Comparison of ENCODE assay signal across 1 cellular context in the genomic region with DNA sequence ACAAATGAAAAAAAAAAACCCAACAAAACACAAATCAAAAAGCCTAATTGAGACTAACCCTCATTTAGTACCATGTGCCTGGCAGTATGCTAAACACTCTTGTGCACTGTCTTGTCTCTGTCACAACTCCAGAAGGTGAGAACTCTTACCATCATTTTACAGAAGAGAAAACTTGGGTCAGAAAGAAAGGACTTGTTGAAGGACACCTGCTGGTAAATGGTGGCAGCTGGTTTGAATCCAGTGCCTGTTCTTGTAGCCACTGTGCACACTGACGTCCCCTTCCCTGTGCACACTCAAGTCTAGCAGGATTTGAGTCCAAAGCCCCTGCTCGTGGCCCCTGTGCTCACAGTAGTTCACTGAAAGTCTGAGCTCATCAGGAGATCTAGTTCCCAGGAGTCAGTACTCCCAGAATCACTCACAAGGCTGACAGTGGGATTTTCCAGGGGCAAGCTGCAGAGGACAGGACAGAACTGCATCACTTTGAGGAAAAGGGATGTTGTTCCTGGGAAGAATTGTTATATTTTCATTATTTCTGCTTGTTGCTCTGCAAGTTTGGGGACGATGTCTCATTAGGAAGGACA.
TF ChIP-seq lines count a peak whose summit lies in the region.

No MANE protein-coding gene starts in this region.

TF ChIP-seq in WTC11, 78 proteins besides CTCF, POLR2A, EP300 and RAD21 (continued from another document):
- TF ChIP-seq, protein P1, sequence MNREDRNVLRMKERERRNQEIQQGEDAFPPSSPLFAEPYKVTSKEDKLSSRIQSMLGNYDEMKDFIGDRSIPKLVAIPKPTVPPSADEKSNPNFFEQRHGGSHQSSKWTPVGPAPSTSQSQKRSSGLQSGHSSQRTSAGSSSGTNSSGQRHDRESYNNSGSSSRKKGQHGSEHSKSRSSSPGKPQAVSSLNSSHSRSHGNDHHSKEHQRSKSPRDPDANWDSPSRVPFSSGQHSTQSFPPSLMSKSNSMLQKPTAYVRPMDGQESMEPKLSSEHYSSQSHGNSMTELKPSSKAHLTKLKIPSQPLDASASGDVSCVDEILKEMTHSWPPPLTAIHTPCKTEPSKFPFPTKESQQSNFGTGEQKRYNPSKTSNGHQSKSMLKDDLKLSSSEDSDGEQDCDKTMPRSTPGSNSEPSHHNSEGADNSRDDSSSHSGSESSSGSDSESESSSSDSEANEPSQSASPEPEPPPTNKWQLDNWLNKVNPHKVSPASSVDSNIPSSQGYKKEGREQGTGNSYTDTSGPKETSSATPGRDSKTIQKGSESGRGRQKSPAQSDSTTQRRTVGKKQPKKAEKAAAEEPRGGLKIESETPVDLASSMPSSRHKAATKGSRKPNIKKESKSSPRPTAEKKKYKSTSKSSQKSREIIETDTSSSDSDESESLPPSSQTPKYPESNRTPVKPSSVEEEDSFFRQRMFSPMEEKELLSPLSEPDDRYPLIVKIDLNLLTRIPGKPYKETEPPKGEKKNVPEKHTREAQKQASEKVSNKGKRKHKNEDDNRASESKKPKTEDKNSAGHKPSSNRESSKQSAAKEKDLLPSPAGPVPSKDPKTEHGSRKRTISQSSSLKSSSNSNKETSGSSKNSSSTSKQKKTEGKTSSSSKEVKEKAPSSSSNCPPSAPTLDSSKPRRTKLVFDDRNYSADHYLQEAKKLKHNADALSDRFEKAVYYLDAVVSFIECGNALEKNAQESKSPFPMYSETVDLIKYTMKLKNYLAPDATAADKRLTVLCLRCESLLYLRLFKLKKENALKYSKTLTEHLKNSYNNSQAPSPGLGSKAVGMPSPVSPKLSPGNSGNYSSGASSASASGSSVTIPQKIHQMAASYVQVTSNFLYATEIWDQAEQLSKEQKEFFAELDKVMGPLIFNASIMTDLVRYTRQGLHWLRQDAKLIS (CRISPR knock-in tag; IDR thresholded peaks at IDR 0.05; ENCODE audit: borderline replicate concordance) = no peak
- TF ChIP-seq, protein P2, sequence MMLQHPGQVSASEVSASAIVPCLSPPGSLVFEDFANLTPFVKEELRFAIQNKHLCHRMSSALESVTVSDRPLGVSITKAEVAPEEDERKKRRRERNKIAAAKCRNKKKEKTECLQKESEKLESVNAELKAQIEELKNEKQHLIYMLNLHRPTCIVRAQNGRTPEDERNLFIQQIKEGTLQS (CRISPR knock-in tag; conservative IDR thresholded peaks at IDR 0.05) = no peak
- TF ChIP-seq, protein P3, sequence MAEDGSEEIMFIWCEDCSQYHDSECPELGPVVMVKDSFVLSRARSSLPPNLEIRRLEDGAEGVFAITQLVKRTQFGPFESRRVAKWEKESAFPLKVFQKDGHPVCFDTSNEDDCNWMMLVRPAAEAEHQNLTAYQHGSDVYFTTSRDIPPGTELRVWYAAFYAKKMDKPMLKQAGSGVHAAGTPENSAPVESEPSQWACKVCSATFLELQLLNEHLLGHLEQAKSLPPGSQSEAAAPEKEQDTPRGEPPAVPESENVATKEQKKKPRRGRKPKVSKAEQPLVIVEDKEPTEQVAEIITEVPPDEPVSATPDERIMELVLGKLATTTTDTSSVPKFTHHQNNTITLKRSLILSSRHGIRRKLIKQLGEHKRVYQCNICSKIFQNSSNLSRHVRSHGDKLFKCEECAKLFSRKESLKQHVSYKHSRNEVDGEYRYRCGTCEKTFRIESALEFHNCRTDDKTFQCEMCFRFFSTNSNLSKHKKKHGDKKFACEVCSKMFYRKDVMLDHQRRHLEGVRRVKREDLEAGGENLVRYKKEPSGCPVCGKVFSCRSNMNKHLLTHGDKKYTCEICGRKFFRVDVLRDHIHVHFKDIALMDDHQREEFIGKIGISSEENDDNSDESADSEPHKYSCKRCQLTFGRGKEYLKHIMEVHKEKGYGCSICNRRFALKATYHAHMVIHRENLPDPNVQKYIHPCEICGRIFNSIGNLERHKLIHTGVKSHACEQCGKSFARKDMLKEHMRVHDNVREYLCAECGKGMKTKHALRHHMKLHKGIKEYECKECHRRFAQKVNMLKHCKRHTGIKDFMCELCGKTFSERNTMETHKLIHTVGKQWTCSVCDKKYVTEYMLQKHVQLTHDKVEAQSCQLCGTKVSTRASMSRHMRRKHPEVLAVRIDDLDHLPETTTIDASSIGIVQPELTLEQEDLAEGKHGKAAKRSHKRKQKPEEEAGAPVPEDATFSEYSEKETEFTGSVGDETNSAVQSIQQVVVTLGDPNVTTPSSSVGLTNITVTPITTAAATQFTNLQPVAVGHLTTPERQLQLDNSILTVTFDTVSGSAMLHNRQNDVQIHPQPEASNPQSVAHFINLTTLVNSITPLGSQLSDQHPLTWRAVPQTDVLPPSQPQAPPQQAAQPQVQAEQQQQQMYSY (CRISPR knock-in tag; IDR thresholded peaks at IDR 0.05) = no peak
- TF ChIP-seq OVOL2 (CRISPR knock-in tag; IDR thresholded peaks at IDR 0.05; ENCODE audit: borderline replicate concordance) = no peak
- TF ChIP-seq, protein P4, sequence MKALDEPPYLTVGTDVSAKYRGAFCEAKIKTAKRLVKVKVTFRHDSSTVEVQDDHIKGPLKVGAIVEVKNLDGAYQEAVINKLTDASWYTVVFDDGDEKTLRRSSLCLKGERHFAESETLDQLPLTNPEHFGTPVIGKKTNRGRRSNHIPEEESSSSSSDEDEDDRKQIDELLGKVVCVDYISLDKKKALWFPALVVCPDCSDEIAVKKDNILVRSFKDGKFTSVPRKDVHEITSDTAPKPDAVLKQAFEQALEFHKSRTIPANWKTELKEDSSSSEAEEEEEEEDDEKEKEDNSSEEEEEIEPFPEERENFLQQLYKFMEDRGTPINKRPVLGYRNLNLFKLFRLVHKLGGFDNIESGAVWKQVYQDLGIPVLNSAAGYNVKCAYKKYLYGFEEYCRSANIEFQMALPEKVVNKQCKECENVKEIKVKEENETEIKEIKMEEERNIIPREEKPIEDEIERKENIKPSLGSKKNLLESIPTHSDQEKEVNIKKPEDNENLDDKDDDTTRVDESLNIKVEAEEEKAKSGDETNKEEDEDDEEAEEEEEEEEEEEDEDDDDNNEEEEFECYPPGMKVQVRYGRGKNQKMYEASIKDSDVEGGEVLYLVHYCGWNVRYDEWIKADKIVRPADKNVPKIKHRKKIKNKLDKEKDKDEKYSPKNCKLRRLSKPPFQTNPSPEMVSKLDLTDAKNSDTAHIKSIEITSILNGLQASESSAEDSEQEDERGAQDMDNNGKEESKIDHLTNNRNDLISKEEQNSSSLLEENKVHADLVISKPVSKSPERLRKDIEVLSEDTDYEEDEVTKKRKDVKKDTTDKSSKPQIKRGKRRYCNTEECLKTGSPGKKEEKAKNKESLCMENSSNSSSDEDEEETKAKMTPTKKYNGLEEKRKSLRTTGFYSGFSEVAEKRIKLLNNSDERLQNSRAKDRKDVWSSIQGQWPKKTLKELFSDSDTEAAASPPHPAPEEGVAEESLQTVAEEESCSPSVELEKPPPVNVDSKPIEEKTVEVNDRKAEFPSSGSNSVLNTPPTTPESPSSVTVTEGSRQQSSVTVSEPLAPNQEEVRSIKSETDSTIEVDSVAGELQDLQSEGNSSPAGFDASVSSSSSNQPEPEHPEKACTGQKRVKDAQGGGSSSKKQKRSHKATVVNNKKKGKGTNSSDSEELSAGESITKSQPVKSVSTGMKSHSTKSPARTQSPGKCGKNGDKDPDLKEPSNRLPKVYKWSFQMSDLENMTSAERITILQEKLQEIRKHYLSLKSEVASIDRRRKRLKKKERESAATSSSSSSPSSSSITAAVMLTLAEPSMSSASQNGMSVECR (CRISPR knock-in tag; IDR thresholded peaks at IDR 0.05; ENCODE audit: borderline replicate concordance) = no peak
- TF ChIP-seq GTF2I (CRISPR knock-in tag; conservative IDR thresholded peaks at IDR 0.05) = no peak
- no peak for TF ChIP-seq MXD4 (CRISPR knock-in tag; IDR thresholded peaks at IDR 0.05; ENCODE audit: borderline replicate concordance)
- TF ChIP-seq, protein P5, sequence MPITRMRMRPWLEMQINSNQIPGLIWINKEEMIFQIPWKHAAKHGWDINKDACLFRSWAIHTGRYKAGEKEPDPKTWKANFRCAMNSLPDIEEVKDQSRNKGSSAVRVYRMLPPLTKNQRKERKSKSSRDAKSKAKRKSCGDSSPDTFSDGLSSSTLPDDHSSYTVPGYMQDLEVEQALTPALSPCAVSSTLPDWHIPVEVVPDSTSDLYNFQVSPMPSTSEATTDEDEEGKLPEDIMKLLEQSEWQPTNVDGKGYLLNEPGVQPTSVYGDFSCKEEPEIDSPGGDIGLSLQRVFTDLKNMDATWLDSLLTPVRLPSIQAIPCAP (CRISPR knock-in tag; IDR thresholded peaks at IDR 0.05) = no peak
